ENCODE assay signal across 21 cellular contexts in the genomic region with DNA sequence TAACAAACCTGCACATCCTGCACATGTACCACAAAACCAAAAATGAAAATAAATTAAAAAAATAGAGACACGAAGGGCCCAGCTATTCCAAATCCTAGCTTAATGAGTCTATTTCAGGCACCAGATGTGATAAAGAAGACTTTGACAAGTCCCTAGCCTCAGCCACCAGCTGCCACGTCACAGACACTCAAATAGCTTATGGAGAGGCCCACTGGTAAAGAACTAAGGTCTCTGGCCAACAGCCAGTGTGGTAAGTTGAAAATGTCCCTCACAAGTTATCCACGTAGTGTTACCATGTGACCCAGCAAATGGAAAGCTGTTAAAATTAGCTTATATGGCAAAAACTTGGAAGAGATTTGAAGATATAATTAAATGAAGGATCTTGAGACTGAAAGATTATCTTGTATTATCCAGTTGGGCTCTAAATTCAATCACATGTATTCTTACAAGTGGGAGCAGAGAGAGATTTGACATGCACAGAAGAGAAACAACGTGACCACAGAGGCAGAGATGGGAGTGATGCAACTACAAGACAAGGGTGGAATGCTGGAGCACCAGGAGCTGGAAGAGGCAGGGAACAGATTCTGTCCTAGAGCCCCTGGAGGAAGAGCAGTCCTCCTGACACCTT. TPM values are rescaled to one million over a fixed set of nuclear protein-coding genes. Genes with fewer than 3 reads are reported as not detected.
DNase-seq lines count a peak whose midpoint lies in the region; ATAC-seq lines count a peak whose summit lies in the region.
"Had no signal": no experiment of that assay in that cellular context is flagged by ENCODE, and none has a peak within 500 bp of the region (broad histone marks: within the 10 kb centered on the region; RNA-seq: fewer than 3 reads in every experiment).

No MANE protein-coding gene starts in this region.

- H3K4me1 Mint-ChIP-seq in activated naive CD4-positive, alpha-beta T cell treated with anti-CD3 and anti-CD28 coated beads, Interleukin-2, amount 50 U/mL, for 24 hours = no peaks in the 10 kb centered on the region
- H3K4me1 Mint-ChIP-seq in stimulated activated naive B cell treated with anti-CD40 and anti-IgM and Interleukin-4, amounts not matched to agents 10 μg/mL and 1 μg/mL and 100 μg/mL, for 72 hours = peaks cover 0 to 2% of the 10 kb centered on the region in 2 donors

- no peaks in the 10 kb centered on the region for H3K27me3 Mint-ChIP-seq in activated naive CD4-positive, alpha-beta T cell treated with anti-CD3 and anti-CD28 coated beads, Interleukin-2, amount 50 U/mL, for 24 hours
- H3K27me3 Mint-ChIP-seq in stimulated activated naive B cell treated with anti-CD40 and anti-IgM and Interleukin-4, amounts not matched to agents 10 μg/mL and 1 μg/mL and 100 μg/mL, for 72 hours = peaks cover 0 to 7% of the 10 kb centered on the region in 2 donors
- H3K27me3 Mint-ChIP-seq: CD4-positive, alpha-beta T cell; stimulated activated naive CD8-positive, alpha-beta T cell treated with anti-CD3 and anti-CD28 coated beads, Interleukin-15, Interleukin-2, amounts not matched to agents 100 ng/mL and 50 ng/mL, for 24 hours had no signal

- DNase-seq in activated naive CD4-positive, alpha-beta T cell treated with anti-CD3 and anti-CD28 coated beads, Interleukin-2, amount 50 U/mL, for 16 hours = no peak
- DNase-seq in amniotic epithelial cell (ENCODE audit: low read depth) = peak; percentile 56
- peak; percentile 67 for DNase-seq in left cardiac atrium
- DNase-seq in superior temporal gyrus (ENCODE audit: extremely low spot score) = no peak
- no peak for DNase-seq in stimulated activated naive B cell treated with anti-CD40 and anti-IgM and Interleukin-4, amounts not matched to agents 10 μg/mL and 1 μg/mL and 100 μg/mL, for 72 hours
- no peak for DNase-seq in kidney tubule cell (ENCODE audit: low spot score)
- DNase-seq: ACHN; activated gamma-delta T cell; aorta; CD4-positive, alpha-beta T cell; Kasumi-1; NCI-H1417; NK-92 treated with Interleukin-12 subunit alpha and Interleukin-12 subunit beta, amount 100 ng/mL, for 24 hours; stimulated activated CD4-positive, alpha-beta T cell treated with anti-CD3 and anti-CD28 coated beads, Interleukin-15, amount 100 ng/mL, for 24 hours; upper lobe of right lung had no signal

- intact Hi-C loops in left cardiac atrium (cut with DNase I) = no loop called here

- H3K4me3 Mint-ChIP-seq in activated naive CD4-positive, alpha-beta T cell treated with anti-CD3 and anti-CD28 coated beads, Interleukin-2, amount 50 U/mL, for 24 hours = no peak overlapping the region
- no peak overlapping the region for H3K4me3 Mint-ChIP-seq in stimulated activated naive B cell treated with anti-CD40 and anti-IgM and Interleukin-4, amounts not matched to agents 10 μg/mL and 1 μg/mL and 100 μg/mL, for 72 hours
- H3K4me3 Mint-ChIP-seq: CD4-positive, alpha-beta T cell; memory B cell; neural crest cell; stimulated activated naive CD8-positive, alpha-beta T cell treated with anti-CD3 and anti-CD28 coated beads, Interleukin-15, Interleukin-2, amounts not matched to agents 100 ng/mL and 50 ng/mL, for 24 hours had no signal

- peak overlapping the region; percentile 25 for H3K27ac Mint-ChIP-seq in activated naive CD4-positive, alpha-beta T cell treated with anti-CD3 and anti-CD28 coated beads, Interleukin-2, amount 50 U/mL, for 24 hours
- H3K27ac Mint-ChIP-seq in stimulated activated naive B cell treated with anti-CD40 and anti-IgM and Interleukin-4, amounts not matched to agents 10 μg/mL and 1 μg/mL and 100 μg/mL, for 72 hours = no peak overlapping the region
- H3K27ac Mint-ChIP-seq: CD4-positive, alpha-beta T cell; memory B cell; stimulated activated naive CD8-positive, alpha-beta T cell treated with anti-CD3 and anti-CD28 coated beads, Interleukin-15, Interleukin-2, amounts not matched to agents 100 ng/mL and 50 ng/mL, for 24 hours had no signal

- H3K36me3 Mint-ChIP-seq in activated naive CD4-positive, alpha-beta T cell treated with anti-CD3 and anti-CD28 coated beads, Interleukin-2, amount 50 U/mL, for 24 hours = no peaks in the 10 kb centered on the region
- no peaks in the 10 kb centered on the region for H3K36me3 Mint-ChIP-seq in stimulated activated naive B cell treated with anti-CD40 and anti-IgM and Interleukin-4, amounts not matched to agents 10 μg/mL and 1 μg/mL and 100 μg/mL, for 72 hours
- H3K36me3 Mint-ChIP-seq: memory B cell had no signal

- no peaks in the 10 kb centered on the region for H3K9me3 Mint-ChIP-seq in activated naive CD4-positive, alpha-beta T cell treated with anti-CD3 and anti-CD28 coated beads, Interleukin-2, amount 50 U/mL, for 24 hours
- H3K9me3 Mint-ChIP-seq in stimulated activated naive B cell treated with anti-CD40 and anti-IgM and Interleukin-4, amounts not matched to agents 10 μg/mL and 1 μg/mL and 100 μg/mL, for 72 hours = no peaks in the 10 kb centered on the region
- H3K9me3 Mint-ChIP-seq: CD4-positive, alpha-beta T cell; memory B cell; stimulated activated naive CD8-positive, alpha-beta T cell treated with anti-CD3 and anti-CD28 coated beads, Interleukin-15, Interleukin-2, amounts not matched to agents 100 ng/mL and 50 ng/mL, for 24 hours had no signal

- ATAC-seq in left cardiac atrium (peak; percentile 89 to 92), HG03378 (IDR thresholded peaks at IDR 0.05; ENCODE audit: unreplicated experiment) (no peak)
- ATAC-seq in stimulated activated naive B cell treated with anti-CD40 and anti-IgM and Interleukin-4, amounts not matched to agents 10 μg/mL and 1 μg/mL and 100 μg/mL, for 72 hours (replicated peaks) = no peak
- ATAC-seq: upper lobe of right lung had no signal

RNA-seq across cellular contexts. Expression of a gene that starts 10.9 kb away (rescaled TPM):
- total RNA-seq in left cardiac atrium = under 1 TPM; 0.29 to 0.32 TPM
- total RNA-seq: aorta, pulmonary artery endothelial cell, upper lobe of right lung had no signal

RNA-seq across cellular contexts. Expression of a gene that starts 40.9 kb away (rescaled TPM):
- total RNA-seq in left cardiac atrium = 100 to 1,000 TPM; 116 to 171 TPM
- total RNA-seq: neural crest cell had no signal

Comparison
In these comparisons a context has a peak if more than half of its experiments do, and no peak if none do; other contexts are left out.
1. DNase-seq: peak in amniotic epithelial cell (single experiment) and left cardiac atrium (single experiment); none in activated naive CD4-positive, alpha-beta T cell treated with anti-CD3 and anti-CD28 coated beads, Interleukin-2, amount 50 U/mL, for 16 hours (single experiment), superior temporal gyrus (single experiment), stimulated activated naive B cell treated with anti-CD40 and anti-IgM and Interleukin-4, amounts not matched to agents 10 μg/mL and 1 μg/mL and 100 μg/mL, for 72 hours (single experiment) and kidney tubule cell (single experiment).
2. ATAC-seq: peak in left cardiac atrium (2 of 2); none in stimulated activated naive B cell treated with anti-CD40 and anti-IgM and Interleukin-4, amounts not matched to agents 10 μg/mL and 1 μg/mL and 100 μg/mL, for 72 hours (0 of 2) and HG03378 (single experiment).